In genomic region chr20:22711981-22712755, GRCh38 we compare ENCODE assay signal across 26 cellular contexts.
DNase-seq lines count a peak whose midpoint lies in the region; ATAC-seq and TF ChIP-seq lines count a peak whose summit lies in the region.
"Had no signal": no experiment of that assay in that cellular context is flagged by ENCODE, and none has a peak within 500 bp of the region (broad histone marks: within the 10 kb centered on the region; RNA-seq: fewer than 3 reads in every experiment).

No MANE protein-coding gene starts in this region.

- H3K36me3 Mint-ChIP-seq in activated naive CD4-positive, alpha-beta T cell treated with anti-CD3 and anti-CD28 coated beads, Interleukin-2, amount 10 ng/mL, durations not matched to agents 7 days and 5 days = no peaks in the 10 kb centered on the region
- peaks cover 7% of the 10 kb centered on the region for H3K36me3 Mint-ChIP-seq in nephron progenitor cell (ENCODE audit: low read depth)
- H3K36me3 Mint-ChIP-seq: CD4-positive, CD25-positive, alpha-beta regulatory T cell had no signal

- no peak overlapping the region for H3K4me3 Mint-ChIP-seq in activated naive CD4-positive, alpha-beta T cell treated with anti-CD3 and anti-CD28 coated beads, Interleukin-2, amount 10 ng/mL, durations not matched to agents 7 days and 5 days
- H3K4me3 Mint-ChIP-seq in nephron progenitor cell = no peak overlapping the region
- H3K4me3 Mint-ChIP-seq: CD4-positive, CD25-positive, alpha-beta regulatory T cell had no signal

- no peaks in the 10 kb centered on the region for H3K4me1 Mint-ChIP-seq in activated naive CD4-positive, alpha-beta T cell treated with anti-CD3 and anti-CD28 coated beads, Interleukin-2, amount 10 ng/mL, durations not matched to agents 7 days and 5 days
- peaks cover 20% of the 10 kb centered on the region for H3K4me1 Mint-ChIP-seq in nephron progenitor cell
- H3K4me1 Mint-ChIP-seq: CD4-positive, CD25-positive, alpha-beta regulatory T cell had no signal

- H3K27ac Mint-ChIP-seq in activated naive CD4-positive, alpha-beta T cell treated with anti-CD3 and anti-CD28 coated beads, Interleukin-2, amount 10 ng/mL, durations not matched to agents 7 days and 5 days = peak overlapping the region; percentile 14
- H3K27ac Mint-ChIP-seq in nephron progenitor cell = peak overlapping the region; percentile 47
- H3K27ac Mint-ChIP-seq: CD4-positive, CD25-positive, alpha-beta regulatory T cell had no signal

- 77 to 93% (median 85%) methylated on average over 2 of the region's 2 CpGs for WGBS in heart left ventricle, 4 donors
- WGBS in right lobe of liver (ENCODE audit: insufficient coverage, low coverage, low lambda C conversion rate, missing lambda C conversion rate) = 40% methylated on average over 2 of the region's 2 CpGs

- H3K36me3 ChIP-seq in heart left ventricle (no peaks in the 10 kb centered on the region), right lobe of liver (no peaks in the 10 kb centered on the region)
- H3K36me3 ChIP-seq: BLaER1 had no signal

- no peak for DNase-seq in activated naive CD4-positive, alpha-beta T cell treated with anti-CD3 and anti-CD28 coated beads, Interleukin-2, amount 10 ng/mL, durations not matched to agents 7 days and 5 days
- DNase-seq in activated naive CD4-positive, alpha-beta T cell (lab: John Stamatoyannopoulos, UW) = no peak
- DNase-seq in nephron progenitor cell (no peak), heart left ventricle (no peak), right lobe of liver (no peak)
- DNase-seq: 8988T; CD4-positive, CD25-positive, alpha-beta regulatory T cell; DMS153; DND-41; Karpas-422; MV-4-11; NCI-H1105 treated with DMSO at 0.1 percent for 48 hours; NCI-H146; NCI-H2029; NCI-H446 treated with DMSO at 0.1 percent for 48 hours; NCI-H526; NCI-H82; NK-92 treated with Interleukin-12 subunit alpha and Interleukin-12 subunit beta, amount 100 ng/mL, for 24 hours; RPMI8226; SHP77 had no signal

- no peak for ATAC-seq in heart left ventricle
- no peak for ATAC-seq in HG02840 (IDR thresholded peaks at IDR 0.05; ENCODE audit: low FRiP score, unreplicated experiment)
- ATAC-seq in right lobe of liver = no peak
- ATAC-seq in GM18907 (IDR thresholded peaks at IDR 0.05; ENCODE audit: unreplicated experiment) = no peak

- H3K27me3 Mint-ChIP-seq in activated naive CD4-positive, alpha-beta T cell treated with anti-CD3 and anti-CD28 coated beads, Interleukin-2, amount 10 ng/mL, durations not matched to agents 7 days and 5 days = no peaks in the 10 kb centered on the region
- no peaks in the 10 kb centered on the region for H3K27me3 Mint-ChIP-seq in nephron progenitor cell (ENCODE audit: low read depth, poor library complexity)

- TF ChIP-seq POLR2A in heart left ventricle (IDR thresholded peaks at IDR 0.05) (no peak), right lobe of liver (IDR thresholded peaks at IDR 0.05) (no peak)

- no peak overlapping the region for H3K4me3 ChIP-seq in heart left ventricle
- no peak overlapping the region for H3K4me3 ChIP-seq in right lobe of liver
- H3K4me3 ChIP-seq: BLaER1, PC-9 had no signal

- H3K9me3 ChIP-seq in heart left ventricle (peaks cover 0 to 3% (median 0%) of the 10 kb centered on the region in 12 donors), right lobe of liver (no peaks in the 10 kb centered on the region)

- CTCF ChIA-PET in activated naive CD4-positive, alpha-beta T cell treated with anti-CD3 and anti-CD28 coated beads, Interleukin-2, amount 10 ng/mL, durations not matched to agents 7 days and 5 days (lab: Charles Lee) = no interaction called here

- peak overlapping the region; percentile 14 for H3K27ac ChIP-seq in VCaP
- H3K27ac ChIP-seq in heart left ventricle = no peak overlapping the region
- no peak overlapping the region for H3K27ac ChIP-seq in right lobe of liver
- H3K27ac ChIP-seq: BLaER1, HL-60, PC-9 had no signal

- no peaks in the 10 kb centered on the region for H3K27me3 ChIP-seq in heart left ventricle
- no peaks in the 10 kb centered on the region for H3K27me3 ChIP-seq in right lobe of liver
- H3K27me3 ChIP-seq: BLaER1 had no signal

- intact Hi-C loops in heart left ventricle (cut with DNase I) = no loop called here
- intact Hi-C loops in right lobe of liver (cut with DNase I) = no loop called here

- TF ChIP-seq CTCF in VCaP (conservative IDR thresholded peaks at IDR 0.05) (no peak), nephron progenitor cell (IDR thresholded peaks at IDR 0.05) (no peak), heart left ventricle (IDR thresholded peaks at IDR 0.05) (no peak), right lobe of liver (IDR thresholded peaks at IDR 0.05) (no peak)

- no peaks in the 10 kb centered on the region for H3K9me3 Mint-ChIP-seq in activated naive CD4-positive, alpha-beta T cell treated with anti-CD3 and anti-CD28 coated beads, Interleukin-2, amount 10 ng/mL, durations not matched to agents 7 days and 5 days
- H3K9me3 Mint-ChIP-seq in nephron progenitor cell = peaks cover 25% of the 10 kb centered on the region

- H3K4me1 ChIP-seq in heart left ventricle (peaks cover 0 to 14% (median 6%) of the 10 kb centered on the region in 12 donors), right lobe of liver (no peaks in the 10 kb centered on the region)
